In genomic region chr1:51392241-51392640, GRCh38 we compare ENCODE assay signal across 28 cellular contexts.
"Had no signal": no experiment of that assay in that cellular context is flagged by ENCODE, and none has a peak within 500 bp of the region (broad histone marks: within the 10 kb centered on the region; RNA-seq: fewer than 3 reads in every experiment).

No MANE protein-coding gene starts in this region.

- H3K9me3 Mint-ChIP-seq: stimulated activated effector memory CD8-positive, alpha-beta T cell treated with anti-CD3 and anti-CD28 coated beads, Interleukin-12 subunit alpha, Interleukin-12 subunit beta, amount 100 ng/mL, for 72 hours; stimulated activated naive CD8-positive, alpha-beta T cell treated with anti-CD3 and anti-CD28 coated beads, Interleukin-15, amount 100 ng/mL, for 72 hours; stimulated activated naive CD8-positive, alpha-beta T cell treated with anti-CD3 and anti-CD28 coated beads, Interleukin-15, Interleukin-2, amounts not matched to agents 100 ng/mL and 50 ng/mL, for 24 hours; type B pancreatic cell had no signal

- H3K36me3 ChIP-seq: uterus had no signal

- DNase-seq: stimulated activated CD4-positive, alpha-beta T cell treated with anti-CD3 and anti-CD28 coated beads, Interleukin-2, amount 100 ng/mL, for 48 hours; stimulated activated CD4-positive, alpha-beta T cell treated with anti-CD3 and anti-CD28 coated beads, Interleukin-4, amount 100 ng/mL, for 1 hour; stimulated activated CD4-positive, alpha-beta T cell treated with anti-CD3 and anti-CD28 coated beads, Interleukin-4, amount 100 ng/mL, for 24 hours; stimulated activated CD4-positive, alpha-beta T cell treated with anti-CD3 and anti-CD28 coated beads, Interleukin-4, amount 100 ng/mL, for 4 hours; stimulated activated CD8-positive, alpha-beta memory T cell treated with anti-CD3 and anti-CD28 coated beads, Interleukin-4, amount 100 ng/mL, for 48 hours; stimulated activated naive B cell treated with anti-CD40 and anti-IgM and Interleukin-4, amounts not matched to agents 10 μg/mL and 1 μg/mL and 100 μg/mL, for 72 hours; stimulated activated naive CD4-positive, alpha-beta T cell; stimulated activated naive CD4-positive, alpha-beta T cell treated with Interleukin-2 at 50 U/mL for 16 hours; stimulated activated naive CD8-positive, alpha-beta T cell treated with anti-CD3 and anti-CD28 coated beads, Interleukin-15, amount 100 ng/mL, for 72 hours; stimulated activated naive CD8-positive, alpha-beta T cell treated with anti-CD3 and anti-CD28 coated beads, Interleukin-15, Interleukin-2, amounts not matched to agents 100 U/mL and 50 U/mL, for 24 hours; stomach; substantia nigra; testis; thyroid gland; tibial artery; transverse colon; trophoblast cell; upper lobe of left lung; uterus had no signal

- H3K4me1 ChIP-seq: stomach, suprapubic skin, testis, thyroid gland, tibial artery, tibial nerve, transverse colon, upper lobe of left lung, uterus, vagina had no signal

- ATAC-seq: stimulated activated effector memory CD8-positive, alpha-beta T cell treated with anti-CD3 and anti-CD28 coated beads, Interleukin-12 subunit alpha, Interleukin-12 subunit beta, amount 100 ng/mL, for 72 hours; stimulated activated memory B cell treated with anti-CD40 and anti-IgM and Interleukin-4, amounts not matched to agents 10 μg/mL and 1 μg/mL and 100 μg/mL, for 72 hours; stimulated activated naive B cell treated with anti-CD40 and anti-IgM and Interleukin-4, amounts not matched to agents 10 μg/mL and 1 μg/mL and 100 μg/mL, for 72 hours; stimulated activated naive CD8-positive, alpha-beta T cell treated with anti-CD3 and anti-CD28 coated beads, Interleukin-15, amount 100 ng/mL, for 72 hours; stimulated activated naive CD8-positive, alpha-beta T cell treated with anti-CD3 and anti-CD28 coated beads, Interleukin-15, Interleukin-2, amounts not matched to agents 100 U/mL and 50 U/mL, for 24 hours had no signal

- H3K4me1 Mint-ChIP-seq: stimulated activated effector memory CD8-positive, alpha-beta T cell treated with anti-CD3 and anti-CD28 coated beads, Interleukin-12 subunit alpha, Interleukin-12 subunit beta, amount 100 ng/mL, for 72 hours; stimulated activated memory B cell treated with anti-CD40 and anti-IgM and Interleukin-4, amounts not matched to agents 10 μg/mL and 1 μg/mL and 100 μg/mL, for 72 hours; stimulated activated naive B cell treated with anti-CD40 and anti-IgM and Interleukin-4, amounts not matched to agents 10 μg/mL and 1 μg/mL and 100 μg/mL, for 72 hours; stimulated activated naive CD8-positive, alpha-beta T cell treated with anti-CD3 and anti-CD28 coated beads, Interleukin-15, amount 100 ng/mL, for 72 hours had no signal

- FAIRE-seq: urothelium cell line had no signal

- H3K4me3 Mint-ChIP-seq: stimulated activated effector memory CD8-positive, alpha-beta T cell treated with anti-CD3 and anti-CD28 coated beads, Interleukin-12 subunit alpha, Interleukin-12 subunit beta, amount 100 ng/mL, for 72 hours; stimulated activated memory B cell treated with anti-CD40 and anti-IgM and Interleukin-4, amounts not matched to agents 10 μg/mL and 1 μg/mL and 100 μg/mL, for 72 hours; stimulated activated naive B cell treated with anti-CD40 and anti-IgM and Interleukin-4, amounts not matched to agents 10 μg/mL and 1 μg/mL and 100 μg/mL, for 72 hours; stimulated activated naive CD8-positive, alpha-beta T cell treated with anti-CD3 and anti-CD28 coated beads, Interleukin-15, amount 100 ng/mL, for 72 hours; stimulated activated naive CD8-positive, alpha-beta T cell treated with anti-CD3 and anti-CD28 coated beads, Interleukin-15, Interleukin-2, amounts not matched to agents 100 ng/mL and 50 ng/mL, for 24 hours; type B pancreatic cell had no signal

- H3K27me3 ChIP-seq: stomach, suprapubic skin, testis, thyroid gland, tibial artery, tibial nerve, transverse colon, upper lobe of left lung, uterus, vagina had no signal

- H3K27me3 Mint-ChIP-seq: stimulated activated memory B cell treated with anti-CD40 and anti-IgM and Interleukin-4, amounts not matched to agents 10 μg/mL and 1 μg/mL and 100 μg/mL, for 72 hours; stimulated activated naive B cell treated with anti-CD40 and anti-IgM and Interleukin-4, amounts not matched to agents 10 μg/mL and 1 μg/mL and 100 μg/mL, for 72 hours; stimulated activated naive CD8-positive, alpha-beta T cell treated with anti-CD3 and anti-CD28 coated beads, Interleukin-15, amount 100 ng/mL, for 72 hours; stimulated activated naive CD8-positive, alpha-beta T cell treated with anti-CD3 and anti-CD28 coated beads, Interleukin-15, Interleukin-2, amounts not matched to agents 100 ng/mL and 50 ng/mL, for 24 hours; type B pancreatic cell had no signal

- H3K9me3 ChIP-seq: stomach, suprapubic skin, testis, thoracic aorta, thyroid gland, tibial artery, tibial nerve, transverse colon, upper lobe of left lung, uterus, vagina had no signal

- H3K27ac ChIP-seq: stomach, suprapubic skin, testis, thoracic aorta, thyroid gland, tibial artery, tibial nerve, transverse colon, upper lobe of left lung, uterus, vagina had no signal

- H3K27ac Mint-ChIP-seq: stimulated activated effector memory CD8-positive, alpha-beta T cell treated with anti-CD3 and anti-CD28 coated beads, Interleukin-12 subunit alpha, Interleukin-12 subunit beta, amount 100 ng/mL, for 72 hours; stimulated activated memory B cell treated with anti-CD40 and anti-IgM and Interleukin-4, amounts not matched to agents 10 μg/mL and 1 μg/mL and 100 μg/mL, for 72 hours; stimulated activated naive B cell treated with anti-CD40 and anti-IgM and Interleukin-4, amounts not matched to agents 10 μg/mL and 1 μg/mL and 100 μg/mL, for 72 hours; stimulated activated naive CD8-positive, alpha-beta T cell treated with anti-CD3 and anti-CD28 coated beads, Interleukin-15, amount 100 ng/mL, for 72 hours; stimulated activated naive CD8-positive, alpha-beta T cell treated with anti-CD3 and anti-CD28 coated beads, Interleukin-15, Interleukin-2, amounts not matched to agents 100 ng/mL and 50 ng/mL, for 24 hours; type B pancreatic cell had no signal

- H3K4me3 ChIP-seq: stomach, suprapubic skin, testis, thoracic aorta, thyroid gland, tibial artery, tibial nerve, transverse colon, upper lobe of left lung, uterus, vagina had no signal
